26 cellular contexts compared by ENCODE assay signal in genomic region chr9:125433461-125434001, GRCh38.
A peak's percentile ranks its signal among the peaks of the same experiment; 100 is the strongest.
DNase-seq lines count a peak whose midpoint lies in the region; ATAC-seq, FAIRE-seq and TF ChIP-seq lines count a peak whose summit lies in the region.
"Had no signal": no experiment of that assay in that cellular context is flagged by ENCODE, and none has a peak within 500 bp of the region (broad histone marks: within the 10 kb centered on the region; RNA-seq: fewer than 3 reads in every experiment).

No MANE protein-coding gene starts in this region.

- peak; percentile 77 for FAIRE-seq in D721Med (lab: Jason Lieb, UNC)
- FAIRE-seq: endometrium had no signal

- H3K36me3 Mint-ChIP-seq in activated CD4-positive, alpha-beta memory T cell treated with anti-CD3 and anti-CD28 coated beads for 36 hours, result no peaks in the 10 kb centered on the region
- H3K36me3 Mint-ChIP-seq: neural progenitor cell had no signal

- no peak overlapping the region for H3K27ac ChIP-seq in HEK293 (ENCODE audit: extremely low read depth, low read depth, low read length)
- H3K27ac ChIP-seq: adrenal gland, breast epithelium, coronary artery, heart right ventricle, left ventricle myocardium inferior, neural progenitor cell, prostate gland, RWPE1 had no signal

- DNase-seq in D721Med (ENCODE audit: insufficient read length, low spot score), result peak; percentile 53
- DNase-seq in dermis blood vessel endothelial cell, result peak; percentile 30
- DNase-seq in mesenteric fat pad (ENCODE audit: low spot score), result peak; percentile 57
- no peak for DNase-seq in activated CD4-positive, alpha-beta memory T cell treated with anti-CD3 and anti-CD28 coated beads for 36 hours
- DNase-seq: activated CD4-positive, alpha-beta memory T cell treated with anti-CD3 and anti-CD28 coated beads, Interleukin-2, amount 10 ng/mL, durations not matched to agents 7 days and 5 days; activated gamma-delta T cell treated with Interleukin-2 at 50 U/mL for 16 hours; CD4-positive, alpha-beta T cell; DMS53; GDM1; heart right ventricle; left ventricle myocardium inferior; NCI-H1092; NCI-H2029; T-helper 9 cell had no signal

- H3K4me1 Mint-ChIP-seq in activated CD4-positive, alpha-beta memory T cell treated with anti-CD3 and anti-CD28 coated beads for 36 hours (ENCODE audit: low read depth), result no peaks in the 10 kb centered on the region
- H3K4me1 Mint-ChIP-seq: activated CD4-positive, alpha-beta memory T cell treated with anti-CD3 and anti-CD28 coated beads, Interleukin-2, amount 10 ng/mL, durations not matched to agents 7 days and 5 days had no signal

- H3K9me3 Mint-ChIP-seq in activated CD4-positive, alpha-beta memory T cell treated with anti-CD3 and anti-CD28 coated beads for 36 hours, result no peaks in the 10 kb centered on the region
- H3K9me3 Mint-ChIP-seq: activated CD4-positive, alpha-beta memory T cell treated with anti-CD3 and anti-CD28 coated beads, Interleukin-2, amount 10 ng/mL, durations not matched to agents 7 days and 5 days; CD4-positive, alpha-beta T cell; neural progenitor cell had no signal

- intact Hi-C loops in activated CD4-positive, alpha-beta memory T cell treated with anti-CD3 and anti-CD28 coated beads for 36 hours (cut with micrococcal nuclease), result no loop called here

- TF ChIP-seq CTCF in D721Med (IDR thresholded peaks at IDR 0.05; ENCODE audit: insufficient read depth, missing control alignments) (no peak), HEK293 (tag by site-specific recombination; IDR thresholded peaks at IDR 0.05) (no peak)

- H3K4me3 ChIP-seq in HEK293 (ENCODE audit: low read depth, low read length), result no peak overlapping the region
- H3K4me3 ChIP-seq: adrenal gland, breast epithelium, coronary artery, HAP-1, heart right ventricle, left ventricle myocardium inferior, mucosa of descending colon, neural progenitor cell, prostate gland had no signal

- POLR2A ChIA-PET in HEK293 (lab: Yijun Ruan, JAX), result no interaction called here
- POLR2A ChIA-PET in activated CD4-positive, alpha-beta memory T cell treated with anti-CD3 and anti-CD28 coated beads for 36 hours (lab: Charles Lee), result no interaction called here

- ATAC-seq in HG02938 (IDR thresholded peaks at IDR 0.05; ENCODE audit: unreplicated experiment) (no peak), GM18909 (IDR thresholded peaks at IDR 0.05; ENCODE audit: poor library complexity, unreplicated experiment) (no peak)
- ATAC-seq: heart right ventricle, mucosa of descending colon had no signal

- H3K4me3 Mint-ChIP-seq in activated CD4-positive, alpha-beta memory T cell treated with anti-CD3 and anti-CD28 coated beads for 36 hours, result no peak overlapping the region
- H3K4me3 Mint-ChIP-seq: activated CD4-positive, alpha-beta memory T cell treated with anti-CD3 and anti-CD28 coated beads, Interleukin-2, amount 10 ng/mL, durations not matched to agents 7 days and 5 days; CD4-positive, alpha-beta T cell; neural progenitor cell had no signal

- H3K27me3 Mint-ChIP-seq in activated CD4-positive, alpha-beta memory T cell treated with anti-CD3 and anti-CD28 coated beads for 36 hours, result no peaks in the 10 kb centered on the region
- H3K27me3 Mint-ChIP-seq: activated CD4-positive, alpha-beta memory T cell treated with anti-CD3 and anti-CD28 coated beads, Interleukin-2, amount 10 ng/mL, durations not matched to agents 7 days and 5 days; CD4-positive, alpha-beta T cell had no signal

- no peak overlapping the region for H3K27ac Mint-ChIP-seq in activated CD4-positive, alpha-beta memory T cell treated with anti-CD3 and anti-CD28 coated beads for 36 hours
- H3K27ac Mint-ChIP-seq: activated CD4-positive, alpha-beta memory T cell treated with anti-CD3 and anti-CD28 coated beads, Interleukin-2, amount 10 ng/mL, durations not matched to agents 7 days and 5 days; CD4-positive, alpha-beta T cell; neural progenitor cell had no signal

- no peaks in the 10 kb centered on the region for H3K9me3 ChIP-seq in HEK293 (ENCODE audit: control insufficient read depth, insufficient read depth, low read depth, low read length)
- H3K9me3 ChIP-seq: adrenal gland, breast epithelium, HAP-1, heart right ventricle, left ventricle myocardium inferior, mucosa of descending colon, prostate gland had no signal

- CTCF ChIA-PET in HEK293 (lab: Yijun Ruan, JAX), result no interaction called here
- CTCF ChIA-PET in activated CD4-positive, alpha-beta memory T cell treated with anti-CD3 and anti-CD28 coated beads for 36 hours (lab: Charles Lee), result no interaction called here

- peaks cover 0 to 10% of the 10 kb centered on the region in 2 experiments; a peak in 1 of 3 replicates for H3K36me3 ChIP-seq in HEK293 (ENCODE audit: control insufficient read depth in 2 of 2, insufficient read depth in 1 of 2, low read length in 2 of 2)
- H3K36me3 ChIP-seq: breast epithelium, HAP-1, neural progenitor cell, prostate gland had no signal

- no peaks in the 10 kb centered on the region for H3K4me1 ChIP-seq in HEK293 (ENCODE audit: control insufficient read depth, insufficient read depth, low read length)
- H3K4me1 ChIP-seq: adrenal gland, breast epithelium, HAP-1, prostate gland had no signal

TF ChIP-seq in HEK293, 187 proteins besides CTCF, POLR2A, EP300 and RAD21:
- TF ChIP-seq ZNF148 (tag by site-specific recombination; IDR thresholded peaks at IDR 0.05; ENCODE audit: borderline replicate concordance), result no peak
- TF ChIP-seq FEZF1 (tag by site-specific recombination; IDR thresholded peaks at IDR 0.05), result peak; percentile 23; the same call in 1 of the 2 replicates
- 0 out of 2 replicates have a peak, but pooled peaks have one; percentile 15 for TF ChIP-seq ZBTB8A (tag by site-specific recombination; IDR thresholded peaks at IDR 0.05)
- 0 out of 2 replicates have a peak, but pooled peaks have one; percentile 11 for TF ChIP-seq ZNF341 (tag by site-specific recombination; IDR thresholded peaks at IDR 0.05; ENCODE audit: low read depth)
- TF ChIP-seq ZNF362 (tag by site-specific recombination; IDR thresholded peaks at IDR 0.05), result no peak
